31 cellular contexts compared by ENCODE assay signal in the genomic region with DNA sequence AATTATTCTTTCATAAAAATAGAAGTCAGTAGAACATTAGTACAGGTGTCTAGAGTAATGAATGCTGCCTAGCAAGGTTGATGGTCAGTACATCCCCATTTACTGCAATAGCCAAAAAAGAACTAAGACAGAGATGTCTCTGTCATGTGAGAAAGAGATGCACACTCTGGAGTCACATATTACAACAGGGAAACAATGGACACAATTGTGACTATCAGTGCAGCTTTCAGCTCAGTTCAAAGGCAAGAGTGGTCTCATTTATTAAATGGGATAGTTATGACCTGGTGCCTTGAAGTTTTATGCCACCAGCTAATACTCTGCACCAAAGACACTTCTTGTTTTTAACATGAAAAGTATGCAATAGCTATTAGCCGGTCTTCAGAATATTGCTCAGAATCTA.
"Had no signal": no experiment of that assay in that cellular context is flagged by ENCODE, and none has a peak within 500 bp of the region (broad histone marks: within the 10 kb centered on the region; RNA-seq: fewer than 3 reads in every experiment).

No MANE protein-coding gene starts in this region.

- ATAC-seq: activated CD4-positive, alpha-beta T cell treated with anti-CD3 and anti-CD28 coated beads for 36 hours; activated CD8-positive, alpha-beta T cell treated with anti-CD3 and anti-CD28 coated beads for 36 hours; activated T-cell treated with anti-CD3 and anti-CD28 coated beads, Interleukin-2, amount 50 U/mL, for 4 hours; activated T-helper 17 cell treated with anti-CD3 and anti-CD28 coated beads, Interleukin-2, amount 50 U/mL, for 72 hours; heart left ventricle; T-helper 17 cell had no signal

- H3K27ac ChIP-seq: brain microvascular endothelial cell, coronary artery, epithelial cell of prostate, esophagus squamous epithelium, heart left ventricle, WERI-Rb-1 had no signal

- DNase-seq: activated B cell treated with CpG ODN at 0.5 μM for 24 hours; activated CD4-positive, alpha-beta T cell treated with anti-CD3 and anti-CD28 coated beads for 36 hours; activated CD4-positive, alpha-beta T cell treated with anti-CD3 and anti-CD28 coated beads, Interleukin-2, amount 50 U/mL, for 1 hour; activated CD4-positive, alpha-beta T cell treated with anti-CD3 and anti-CD28 coated beads, Interleukin-2, amount 50 U/mL, for 48 hours; activated CD4-positive, CD25-positive, alpha-beta regulatory T cell treated with anti-CD3 and anti-CD28 coated beads, Interleukin-2, amount 50 U/mL, for 72 hours; activated CD8-positive, alpha-beta memory T cell treated with anti-CD3 and anti-CD28 coated beads for 24 hours; activated CD8-positive, alpha-beta T cell treated with anti-CD3 and anti-CD28 coated beads for 36 hours; activated effector memory CD4-positive, alpha-beta T cell treated with Interleukin-2 at 50 U/mL for 16 hours; activated gamma-delta T cell treated with Interleukin-2 at 50 U/mL for 16 hours; activated naive CD4-positive, alpha-beta T cell treated with anti-CD3 and anti-CD28 coated beads, Interleukin-2, amount 50 U/mL, for 16 hours; activated naive CD4-positive, alpha-beta T cell treated with Interleukin-2 at 50 U/mL for 16 hours; activated T-cell treated with anti-CD3 and anti-CD28 coated beads, Interleukin-2, amount 50 U/mL, for 4 hours; amniotic stem cell; anterior cingulate cortex; brain microvascular endothelial cell; effector CD8-positive, alpha-beta T cell; esophagus squamous epithelium; glutamatergic neuron; heart left ventricle; T-helper 1 cell; T-helper 17 cell; T1000; WERI-Rb-1 had no signal

- H3K9me3 ChIP-seq: esophagus squamous epithelium, heart left ventricle had no signal

- H3K27me3 ChIP-seq: brain microvascular endothelial cell, esophagus squamous epithelium, heart left ventricle had no signal

- H3K4me3 ChIP-seq: coronary artery, esophagus squamous epithelium, heart left ventricle had no signal

- FAIRE-seq: astrocyte, bronchial epithelial cell, endometrium, endothelial cell of umbilical vein, frontal cortex had no signal
